Comparison of ENCODE assay signal across 8 cellular contexts in genomic region chr12:123633379-123634141, GRCh38. TPM values are rescaled to one million over a fixed set of nuclear protein-coding genes. Genes with fewer than 3 reads are reported as not detected.
DNase-seq lines count a peak whose midpoint lies in the region; ATAC-seq and TF ChIP-seq lines count a peak whose summit lies in the region.

EIF2B1 (minus strand) TSS chr12:123633686; CDS start chr12:123633557, 129 bp downstream.
GTF2H3 (plus strand) TSS chr12:123633829; CDS start chr12:123633860, 31 bp downstream.

- peak within 1 kb of the TSS; percentile 96 for H3K4me2 ChIP-seq in SU-DHL-6 (ENCODE audit: low read depth, low read length, poor library complexity, severe bottlenecking)

- DNase-seq in NCI-H128 (lab: John Stamatoyannopoulos, UW; ENCODE audit: unreplicated experiment), result peak; percentile 93
- peak; percentile 95 for DNase-seq in activated naive CD8-positive, alpha-beta T cell treated with anti-CD3 and anti-CD28 coated beads, Interleukin-2, amount 10 ng/mL, durations not matched to agents 7 days and 5 days
- DNase-seq in head of caudate nucleus, result peak; percentile 89 to 99 (median 97)
- DNase-seq in ovary, result peak; percentile 95 to 98 (median 95)
- peak; percentile 96 to 97 for DNase-seq in thyroid gland

- peaks cover 12% of the 10 kb centered on the region for H3K36me3 Mint-ChIP-seq in activated naive CD8-positive, alpha-beta T cell treated with anti-CD3 and anti-CD28 coated beads, Interleukin-2, amount 10 ng/mL, durations not matched to agents 7 days and 5 days

- H3K27me3 ChIP-seq in SU-DHL-6 (ENCODE audit: low read length), result no peaks in the 10 kb centered on the region
- no peaks in the 10 kb centered on the region for H3K27me3 ChIP-seq in ovary
- H3K27me3 ChIP-seq in thyroid gland, result no peaks in the 10 kb centered on the region

- H3K4me1 ChIP-seq in ovary (ENCODE audit: insufficient read depth) (peaks cover 5% of the 10 kb centered on the region), thyroid gland (peaks cover 0 to 9% of the 10 kb centered on the region in 2 donors)

- H3K4me3 ChIP-seq in SU-DHL-6 (ENCODE audit: insufficient read depth, low read length, poor library complexity, severe bottlenecking) (peak within 1 kb of the TSS; percentile 97), ovary (peak within 1 kb of the TSS; percentile 93), thyroid gland (replicated peaks in 1 of 3) (peak within 1 kb of the TSS; percentile 54 to 75 (median 62))

- TF ChIP-seq POLR2A in GM10847 (IDR thresholded peaks at IDR 0.05; ENCODE audit: extremely low read depth, insufficient read length) (peak; percentile 98), ovary (IDR thresholded peaks at IDR 0.05) (peak; percentile 80), thyroid gland (IDR thresholded peaks at IDR 0.05) (peak in 1 of 2 donors; percentile 78)

- 0% methylated on average over 51 to 52 of the region's 52 CpGs for WGBS in ovary, 3 donors
- 0 to 2% methylated on average over 19 to 39 of the region's 52 CpGs for WGBS in thyroid gland, 2 donors

- peak within 1 kb of the TSS; percentile 52 for H2AFZ ChIP-seq in SU-DHL-6 (ENCODE audit: low read depth, low read length, severe bottlenecking)

- H3K9me3 ChIP-seq in SU-DHL-6 (ENCODE audit: insufficient read depth, low read length) (no peaks in the 10 kb centered on the region), ovary (no peaks in the 10 kb centered on the region), thyroid gland (no peaks in the 10 kb centered on the region)

- H3K9me2 ChIP-seq in SU-DHL-6 (replicated peaks; ENCODE audit: insufficient read depth, low read length), result no peaks in the 10 kb centered on the region

- H3K27ac ChIP-seq in SU-DHL-6 (ENCODE audit: low read depth, low read length) (peak within 1 kb of the TSS; percentile 45), ovary (peak within 1 kb of the TSS; percentile 22 to 58), thyroid gland (peak within 1 kb of the TSS; percentile 42 to 62 (median 53))

- peaks cover 13% of the 10 kb centered on the region for H3K36me3 ChIP-seq in SU-DHL-6 (ENCODE audit: low read length)
- no peaks in the 10 kb centered on the region for H3K36me3 ChIP-seq in ovary
- H3K36me3 ChIP-seq in thyroid gland, result peaks cover 23 to 32% of the 10 kb centered on the region in 2 donors

- peaks cover 23% of the 10 kb centered on the region for H3K4me1 Mint-ChIP-seq in activated naive CD8-positive, alpha-beta T cell treated with anti-CD3 and anti-CD28 coated beads, Interleukin-2, amount 10 ng/mL, durations not matched to agents 7 days and 5 days

- no peaks in the 10 kb centered on the region for H3K9me3 Mint-ChIP-seq in activated naive CD8-positive, alpha-beta T cell treated with anti-CD3 and anti-CD28 coated beads, Interleukin-2, amount 10 ng/mL, durations not matched to agents 7 days and 5 days

- no peaks in the 10 kb centered on the region for H3K27me3 Mint-ChIP-seq in activated naive CD8-positive, alpha-beta T cell treated with anti-CD3 and anti-CD28 coated beads, Interleukin-2, amount 10 ng/mL, durations not matched to agents 7 days and 5 days

- no peaks in the 10 kb centered on the region for H4K20me1 ChIP-seq in SU-DHL-6 (ENCODE audit: low read depth, low read length)

- POLR2A ChIA-PET in activated naive CD8-positive, alpha-beta T cell treated with anti-CD3 and anti-CD28 coated beads, Interleukin-2, amount 10 ng/mL, durations not matched to agents 7 days and 5 days (lab: Charles Lee), result interaction anchor here (1.2 to 2.0 kb wide), 3 partner anchors 32 to 268 kb away, joined by 4 to 8 read pairs (median 7); partner anchors contain the start of genes ATP6V0A2 and DDX55

- H3K79me2 ChIP-seq in SU-DHL-6 (ENCODE audit: insufficient read depth, low read length), result peaks cover 35% of the 10 kb centered on the region

- H3F3A ChIP-seq in SU-DHL-6 (ENCODE audit: insufficient read depth), result no peaks in the 10 kb centered on the region

- TF ChIP-seq CTCF in SU-DHL-6 (IDR thresholded peaks at IDR 0.05; ENCODE audit: insufficient read depth, low read length, poor library complexity, severe bottlenecking) (no peak), ovary (IDR thresholded peaks at IDR 0.05) (no peak), thyroid gland (IDR thresholded peaks at IDR 0.05) (no peak)

- H3K4me3 Mint-ChIP-seq in activated naive CD8-positive, alpha-beta T cell treated with anti-CD3 and anti-CD28 coated beads, Interleukin-2, amount 10 ng/mL, durations not matched to agents 7 days and 5 days, result peak within 1 kb of the TSS; percentile 97

- peak within 1 kb of the TSS; percentile 98 for H3K27ac Mint-ChIP-seq in activated naive CD8-positive, alpha-beta T cell treated with anti-CD3 and anti-CD28 coated beads, Interleukin-2, amount 10 ng/mL, durations not matched to agents 7 days and 5 days

- intact Hi-C loops in head of caudate nucleus (cut with DNase I) (loop anchor here (2.0 to 5.0 kb wide), 2 partner anchors 51 to 79 kb away; partner anchors contain the start of genes ATP6V0A2 and TMED2), ovary (cut with DNase I) (no loop called here), thyroid gland (cut with DNase I) (no loop called here)

- TF ChIP-seq EP300 in ovary (IDR thresholded peaks at IDR 0.05), result no peak

- H3K9ac ChIP-seq in SU-DHL-6 (ENCODE audit: low read length), result peak within 1 kb of the TSS; percentile 94

- ATAC-seq in HG02678 (IDR thresholded peaks at IDR 0.05; ENCODE audit: unreplicated experiment), result peak; percentile 96
- ATAC-seq in activated naive CD8-positive, alpha-beta T cell treated with anti-CD3 and anti-CD28 coated beads, Interleukin-2, amount 10 ng/mL, durations not matched to agents 7 days and 5 days (ENCODE audit: low read depth), result peak; percentile 97

RNA-seq across cellular contexts. Expression of gene EIF2B1, which starts in this region (rescaled TPM):
- 10 to 100 TPM; 56.8 to 62.8 TPM for total RNA-seq in activated naive CD8-positive, alpha-beta T cell treated with anti-CD3 and anti-CD28 coated beads, Interleukin-2, amount 10 ng/mL, durations not matched to agents 7 days and 5 days
- total RNA-seq in ovary (10 to 100 TPM; 33.0 to 80.8 (median 41.7) TPM), thyroid gland (100 to 1,000 TPM in 3 of 4 donors, 10 to 100 TPM in 1; 86.9 to 146 (median 128) TPM)
- polyA plus RNA-seq in ovary, result 10 to 100 TPM; 27.1 to 47.6 TPM

RNA-seq across cellular contexts. Expression of gene GTF2H3, which starts in this region (rescaled TPM):
- 10 to 100 TPM; 35.8 to 36.7 TPM for total RNA-seq in activated naive CD8-positive, alpha-beta T cell treated with anti-CD3 and anti-CD28 coated beads, Interleukin-2, amount 10 ng/mL, durations not matched to agents 7 days and 5 days
- total RNA-seq in ovary, result 10 to 100 TPM in 6 of 7 donors, 1 to 10 TPM in 1; 8.1 to 29.5 (median 21.2) TPM
- polyA plus RNA-seq in ovary, result 10 to 100 TPM in 1 of 2 donors, 1 to 10 TPM in 1; 9.3 to 27.8 TPM
- total RNA-seq in thyroid gland, result 10 to 100 TPM; 15.9 to 32.4 (median 31.1) TPM

Comparison
In these comparisons a context has a peak if more than half of its experiments do, and no peak if none do; other contexts are left out.
1. Peak in every context shown above with its lines: DNase-seq, ATAC-seq, H3K4me3 ChIP-seq and H3K27ac ChIP-seq.